Comparison of ENCODE assay signal across 8 cellular contexts in genomic region chr4:74189331-74190043, GRCh38. TPM values are rescaled to one million over a fixed set of nuclear protein-coding genes. Genes with fewer than 3 reads are reported as not detected.
A peak's percentile ranks its signal among the peaks of the same experiment; 100 is the strongest.
DNase-seq lines count a peak whose midpoint lies in the region; TF ChIP-seq lines count a peak whose summit lies in the region.

No MANE protein-coding gene starts in this region.

- no peaks in the 10 kb centered on the region for H3K79me2 ChIP-seq in osteoblast (ENCODE audit: insufficient read depth, low read length)

- H3K9me3 ChIP-seq in osteoblast (ENCODE audit: low read depth, low read length): no peaks in the 10 kb centered on the region

- DNase-seq in ACHN (peak; percentile 68), GM10266 (ENCODE audit: extremely low spot score) (peak; percentile 32), RWPE1 (ENCODE audit: low spot score) (peak; percentile 46), erythroblast (lab: John Stamatoyannopoulos, UW) (peak; percentile 63 to 79), osteoblast (ENCODE audit: insufficient read length, low spot score, missing footprints) (no peak), OCI-M2 (lab: John Stamatoyannopoulos, UW; ENCODE audit: unreplicated experiment) (no peak)
- DNase-seq in Jurkat, Clone E6-1 (ENCODE audit: low read depth, low spot score): peak; percentile 65
- DNase-seq in activated T-cell treated with anti-CD3 and anti-CD28 coated beads, Interleukin-2, amount 50 U/mL, for 24 hours: no peak

- no peaks in the 10 kb centered on the region for H3K36me3 ChIP-seq in osteoblast (ENCODE audit: insufficient read depth, low read length)

- no peaks in the 10 kb centered on the region for H3K4me1 Mint-ChIP-seq in activated T-cell treated with anti-CD3 and anti-CD28 coated beads, Interleukin-2, amount 50 U/mL, for 24 hours (ENCODE audit: low read depth)

- H3K27ac Mint-ChIP-seq in activated T-cell treated with anti-CD3 and anti-CD28 coated beads, Interleukin-2, amount 50 U/mL, for 24 hours: no peak overlapping the region

- no peaks in the 10 kb centered on the region for H4K20me1 ChIP-seq in osteoblast (ENCODE audit: insufficient read depth, low read length)

- no peaks in the 10 kb centered on the region for H3K27me3 Mint-ChIP-seq in activated T-cell treated with anti-CD3 and anti-CD28 coated beads, Interleukin-2, amount 50 U/mL, for 24 hours

- H3K9me3 Mint-ChIP-seq in activated T-cell treated with anti-CD3 and anti-CD28 coated beads, Interleukin-2, amount 50 U/mL, for 24 hours: no peaks in the 10 kb centered on the region

- H3K36me3 Mint-ChIP-seq in activated T-cell treated with anti-CD3 and anti-CD28 coated beads, Interleukin-2, amount 50 U/mL, for 24 hours (ENCODE audit: low read depth): no peaks in the 10 kb centered on the region

- H3K27me3 ChIP-seq in osteoblast (ENCODE audit: insufficient read depth, low read length): no peaks in the 10 kb centered on the region

- in situ Hi-C loops in ACHN (cut with HindIII; ENCODE audit: low pct_ligation_motif_present, low pct_unique_long_range_greater_than_20kb, low sequenced_read_pairs): loop anchor here (25.0 kb wide), 1 partner anchor 473 kb away; no protein-coding TSS in a partner anchor

- H3K4me2 ChIP-seq in osteoblast (ENCODE audit: insufficient read depth, low read length): no peak overlapping the region

- peaks cover 3% of the 10 kb centered on the region for H3K4me1 ChIP-seq in osteoblast (ENCODE audit: insufficient read depth, low read length)

- POLR2A ChIA-PET in RWPE1 (lab: Yijun Ruan, JAX; ENCODE audit: low non-redundant PET): no interaction called here

- H3K4me3 ChIP-seq in Jurkat, Clone E6-1 (ENCODE audit: low read length): no peak overlapping the region
- H3K4me3 ChIP-seq in osteoblast (ENCODE audit: insufficient read depth, low read length): no peak overlapping the region

- no peak overlapping the region for H3K4me3 Mint-ChIP-seq in activated T-cell treated with anti-CD3 and anti-CD28 coated beads, Interleukin-2, amount 50 U/mL, for 24 hours

- no peak overlapping the region for H3K27ac ChIP-seq in RWPE1
- no peak overlapping the region for H3K27ac ChIP-seq in osteoblast (ENCODE audit: low read depth, low read length)

- CTCF ChIA-PET in RWPE1 (lab: Yijun Ruan, JAX): interaction anchor here (0.6 to 1.8 kb wide), 20 partner anchors 9 to 605 kb away, joined by 3 to 11 read pairs (median 4); partner anchors contain the start of gene BTC

- peak; percentile 61 for TF ChIP-seq CTCF in GM10266 (IDR thresholded peaks at IDR 0.05; ENCODE audit: control insufficient read depth, insufficient read depth, low read depth, missing control alignments)
- TF ChIP-seq CTCF in RWPE1 (conservative IDR thresholded peaks at IDR 0.05; ENCODE audit: low read depth): peak; percentile 85
- peak; percentile 73 for TF ChIP-seq CTCF in osteoblast (IDR thresholded peaks at IDR 0.05; ENCODE audit: extremely low read depth, low read depth, low read length)

- no peak for TF ChIP-seq POLR2A in erythroblast (IDR thresholded peaks at IDR 0.05; ENCODE audit: low read length)

- H2AFZ ChIP-seq in osteoblast (ENCODE audit: low read length): no peak overlapping the region

RNA-seq across cellular contexts. Expression of gene MTHFD2L, which starts 31.6 kb away (rescaled TPM):
- polyA plus RNA-seq in Jurkat, Clone E6-1 (2012; ENCODE audit: insufficient read depth, insufficient read length): 11.3 TPM
- total RNA-seq in osteoblast: 10.3 and 13.0 TPM in 2 replicates

Comparison
In these comparisons a context has a peak if more than half of its experiments do, and no peak if none do; other contexts are left out.
1. DNase-seq: peak in ACHN (single experiment), GM10266 (single experiment), Jurkat, Clone E6-1 (single experiment), RWPE1 (single experiment) and erythroblast (2 of 2); none in osteoblast (single experiment), activated T-cell treated with anti-CD3 and anti-CD28 coated beads, Interleukin-2, amount 50 U/mL, for 24 hours (single experiment) and OCI-M2 (single experiment).
2. Peak in every context shown above with its lines, with median percentiles within 50 percentile points of each other: CTCF ChIP-seq.